Comparison of ENCODE assay signal across 13 cellular contexts in the genomic region with DNA sequence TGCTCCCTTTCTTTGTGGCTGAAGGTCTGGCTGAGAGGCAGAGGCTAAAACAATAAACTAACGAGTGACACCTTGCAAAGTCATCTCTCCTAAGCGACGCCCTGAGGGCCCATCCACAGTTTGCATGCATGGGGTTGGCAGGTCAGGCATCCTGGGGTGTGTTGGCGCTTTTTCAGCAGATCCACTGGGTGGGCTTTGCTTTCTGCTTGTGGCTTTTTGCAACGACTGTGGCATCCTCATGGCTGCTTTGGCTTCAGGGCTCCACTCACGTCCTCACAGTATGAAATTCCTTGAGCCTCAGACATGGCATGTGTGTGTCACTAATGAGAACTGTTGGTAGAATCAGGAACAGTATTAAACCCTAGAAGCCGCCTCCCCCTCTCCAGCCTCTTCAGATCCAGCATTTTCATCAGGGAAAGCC.
DNase-seq lines count a peak whose midpoint lies in the region; ATAC-seq, FAIRE-seq and TF ChIP-seq lines count a peak whose summit lies in the region.
"Had no signal": no experiment of that assay in that cellular context is flagged by ENCODE, and none has a peak within 500 bp of the region (broad histone marks: within the 10 kb centered on the region; RNA-seq: fewer than 3 reads in every experiment).

No MANE protein-coding gene starts in this region.

- H3K4me3 ChIP-seq in IMR-90 (ENCODE audit: insufficient read depth, low read depth, low read length) = no peak overlapping the region
- H3K4me3 ChIP-seq: gastrocnemius medialis had no signal

- TF ChIP-seq CTCF in IMR-90 (conservative IDR thresholded peaks at IDR 0.05; ENCODE audit: low read depth, low read length) = no peak
- no peak for TF ChIP-seq CTCF in chondrocyte (IDR thresholded peaks at IDR 0.05)
- no peak for TF ChIP-seq CTCF in osteocyte (IDR thresholded peaks at IDR 0.05)

- no peak overlapping the region for H4K5ac ChIP-seq in IMR-90 (ENCODE audit: low read depth, low read length)

- H3K27me3 ChIP-seq in IMR-90 (ENCODE audit: control insufficient read depth, insufficient read depth, low read length) = no peaks in the 10 kb centered on the region

- H3K9me3 ChIP-seq in IMR-90 (ENCODE audit: control insufficient read depth, insufficient read depth, low read length) = no peaks in the 10 kb centered on the region
- H3K9me3 ChIP-seq: gastrocnemius medialis had no signal

- H3K23ac ChIP-seq in IMR-90 (ENCODE audit: low read depth, low read length) = peak overlapping the region; percentile 66

- peak overlapping the region; percentile 79 for H3K56ac ChIP-seq in IMR-90 (ENCODE audit: extremely low read depth, insufficient read depth, low read length)

- H2BK15ac ChIP-seq in IMR-90 (ENCODE audit: low read depth, low read length) = no peak overlapping the region

- no peak for TF ChIP-seq POLR2A in IMR-90 (IDR thresholded peaks at IDR 0.05; ENCODE audit: low read depth, low read length)

- H2AK5ac ChIP-seq in IMR-90 (ENCODE audit: low read depth, low read length) = peak overlapping the region; percentile 59

- no TSS peak for BruUV-seq in IMR-90 (replicated peaks; lab: Mats Ljungman, UMichigan)

- dilution Hi-C loops in IMR-90 (cut with HindIII; ENCODE audit: low sequenced_read_pairs, unreplicated experiment) = no loop called here

- peaks cover 9 to 86% of the 10 kb centered on the region in 2 experiments; a peak in 3 of 4 replicates for H3K79me1 ChIP-seq in IMR-90 (ENCODE audit: low read depth in 1 of 2, low read length in 2 of 2)

- peaks cover 63% of the 10 kb centered on the region for H3K9me1 ChIP-seq in IMR-90 (ENCODE audit: insufficient read depth, low read length)

- H3K4me2 ChIP-seq in IMR-90 (ENCODE audit: low read depth, low read length) = 0 out of 2 replicates have a peak overlapping the region, but pooled peaks have one; percentile 2

- no peak overlapping the region; the same call in 1 of the 2 replicates for H3K18ac ChIP-seq in IMR-90 (ENCODE audit: low read depth, low read length)

- H3K36me3 ChIP-seq in IMR-90 (ENCODE audit: control insufficient read depth, insufficient read depth, low read length) = peaks cover 2% of the 10 kb centered on the region
- H3K36me3 ChIP-seq: gastrocnemius medialis had no signal

- H3K9me3 Mint-ChIP-seq in chondrocyte (ENCODE audit: low read depth) (no peaks in the 10 kb centered on the region), osteocyte (ENCODE audit: unreplicated experiment) (no peaks in the 10 kb centered on the region)
- H3K9me3 Mint-ChIP-seq: activated T-helper 1 cell treated with anti-CD3 and anti-CD28 coated beads, Interleukin-12 subunit alpha, Interleukin-12 subunit beta, Interleukin-2, Interleukin-4 antibody, amounts not matched to agents 30 ng/mL and 10 ng/mL and 1 ng/mL, durations not matched to agents 14 hours and 24 hours and 36 hours; T-helper 2 cell treated with Interferon-gamma antibody and Interleukin-4, amounts not matched to agents 5 μg/mL and 100 μg/mL, for 36 hours had no signal

- H3K9ac ChIP-seq in IMR-90 (ENCODE audit: low read depth, low read length) = peak overlapping the region; percentile 47; the same call in 1 of the 2 replicates

- H3K27ac ChIP-seq in IMR-90 (ENCODE audit: insufficient read depth, low read length) = peak overlapping the region; percentile 31
- H3K27ac ChIP-seq: gastrocnemius medialis had no signal

- peak overlapping the region; percentile 96 for H3K4ac ChIP-seq in IMR-90 (ENCODE audit: low read depth, low read length)

- H4K91ac ChIP-seq in IMR-90 (ENCODE audit: insufficient read depth, low read depth, low read length) = peak overlapping the region; percentile 80

- peak overlapping the region; percentile 89 for H2BK5ac ChIP-seq in IMR-90 (ENCODE audit: low read depth, low read length, poor library complexity, severe bottlenecking)

- CTCF ChIA-PET in IMR-90 (lab: Yijun Ruan, JAX) = no interaction called here

- peak; percentile 19 for ATAC-seq in IMR-90 (ENCODE audit: low read depth)
- ATAC-seq in HG02763 (IDR thresholded peaks at IDR 0.05; ENCODE audit: unreplicated experiment) = no peak
- no peak for ATAC-seq in HG02588 (IDR thresholded peaks at IDR 0.05; ENCODE audit: unreplicated experiment)
- ATAC-seq: gastrocnemius medialis had no signal

- DNase-seq in EL (peak; percentile 99), IMR-90 (peak; percentile 69), chondrocyte (ENCODE audit: low spot score) (peak; percentile 37), osteocyte (ENCODE audit: extremely low spot score, unreplicated experiment) (no peak), frontal cortex (ENCODE audit: low spot score in 2 of 2) (no peak), NCI-H82 (lab: John Stamatoyannopoulos, UW) (no peak)
- DNase-seq: effector CD4-positive, alpha-beta T cell; gastrocnemius medialis; NCI-H1417 treated with DMSO at 0.1 percent for 48 hours had no signal

- peak overlapping the region; percentile 69 for H3K14ac ChIP-seq in IMR-90 (replicated peaks; ENCODE audit: low read depth, low read length)

- POLR2A ChIA-PET in IMR-90 (lab: Charles Lee; ENCODE audit: unreplicated experiment) = interaction anchor here (1.0 kb wide), 1 partner anchor 35 kb away, joined by 4 read pairs; no protein-coding TSS in a partner anchor

- peaks cover 79% of the 10 kb centered on the region for H3K4me1 Mint-ChIP-seq in chondrocyte (ENCODE audit: low read depth)
- H3K4me1 Mint-ChIP-seq in osteocyte (ENCODE audit: unreplicated experiment) = peaks cover 73% of the 10 kb centered on the region

- H3K27me3 Mint-ChIP-seq in chondrocyte (ENCODE audit: low read depth) (no peaks in the 10 kb centered on the region), osteocyte (ENCODE audit: unreplicated experiment) (no peaks in the 10 kb centered on the region)

- H2AFZ ChIP-seq in IMR-90 (replicated peaks; ENCODE audit: low read length, poor library complexity) = peak overlapping the region; percentile 36

- peaks cover 62% of the 10 kb centered on the region for H3K4me1 ChIP-seq in IMR-90 (ENCODE audit: control insufficient read depth, insufficient read depth, low read length)

- peak overlapping the region; percentile 93 for H2BK120ac ChIP-seq in IMR-90 (ENCODE audit: low read depth, low read length)

- intact Hi-C loops in IMR-90 (cut with micrococcal nuclease) = no loop called here

- H3K4me3 Mint-ChIP-seq in chondrocyte (ENCODE audit: unreplicated experiment) (no peak overlapping the region), osteocyte (ENCODE audit: unreplicated experiment) (no peak overlapping the region)
- H3K4me3 Mint-ChIP-seq: activated T-helper 1 cell treated with anti-CD3 and anti-CD28 coated beads, Interleukin-12 subunit alpha, Interleukin-12 subunit beta, Interleukin-2, Interleukin-4 antibody, amounts not matched to agents 30 ng/mL and 10 ng/mL and 1 ng/mL, durations not matched to agents 14 hours and 24 hours and 36 hours; T-helper 2 cell treated with Interferon-gamma antibody and Interleukin-4, amounts not matched to agents 5 μg/mL and 100 μg/mL, for 36 hours had no signal

- peak overlapping the region; percentile 76 to 83; a peak in 3 of 4 replicates for H4K8ac ChIP-seq in IMR-90 (ENCODE audit: low read depth in 2 of 2, low read length in 2 of 2)

- H3K36me3 Mint-ChIP-seq in chondrocyte (ENCODE audit: low read depth) (peaks cover 2% of the 10 kb centered on the region), osteocyte (ENCODE audit: unreplicated experiment) (peaks cover 2% of the 10 kb centered on the region)

- H4K20me1 ChIP-seq in IMR-90 (ENCODE audit: insufficient read depth, low read length) = peaks cover 85% of the 10 kb centered on the region

- H3K27ac Mint-ChIP-seq in chondrocyte (ENCODE audit: unreplicated experiment) = peak overlapping the region; percentile 74
- H3K27ac Mint-ChIP-seq in osteocyte (ENCODE audit: unreplicated experiment) = peak overlapping the region; percentile 70
- H3K27ac Mint-ChIP-seq: activated T-helper 1 cell treated with anti-CD3 and anti-CD28 coated beads, Interleukin-12 subunit alpha, Interleukin-12 subunit beta, Interleukin-2, Interleukin-4 antibody, amounts not matched to agents 30 ng/mL and 10 ng/mL and 1 ng/mL, durations not matched to agents 14 hours and 24 hours and 36 hours; T-helper 2 cell treated with Interferon-gamma antibody and Interleukin-4, amounts not matched to agents 5 μg/mL and 100 μg/mL, for 36 hours had no signal

- no peak for TF ChIP-seq RAD21 in IMR-90 (IDR thresholded peaks at IDR 0.05; ENCODE audit: low read length)

- in situ Hi-C loops in IMR-90 (cut with MboI; ENCODE audit: low sequenced_read_pairs) = no loop called here

- peak overlapping the region; percentile 72; the same call in 1 of the 2 replicates for H2BK20ac ChIP-seq in IMR-90 (ENCODE audit: low read depth, low read length)

- FAIRE-seq in frontal cortex (lab: Jason Lieb, UNC) = no peak

- H2AK9ac ChIP-seq in IMR-90 (replicated peaks; ENCODE audit: low read depth, low read length, poor library complexity) = no peak overlapping the region

- WGBS in IMR-90 (ENCODE audit: extremely low coverage in 2 of 2, insufficient read length in 1 of 2), 2 experiments = 0% methylated on average over 1 of the region's 7 CpGs; no CpG with 5 or more reads in 1 of the 2 experiments

TF ChIP-seq in IMR-90, 13 proteins besides CTCF, POLR2A, EP300 and RAD21 (continues in another document):
- TF ChIP-seq BHLHE40 (IDR thresholded peaks at IDR 0.05; ENCODE audit: low read depth, low read length) = peak; percentile 37; the same call in 1 of the 2 replicates
- peak; percentile 40; the same call in 1 of the 2 replicates for TF ChIP-seq MXI1 (IDR thresholded peaks at IDR 0.05; ENCODE audit: borderline replicate concordance, low read depth, low read length)
- TF ChIP-seq NFE2L2 (IDR thresholded peaks at IDR 0.05; ENCODE audit: low read depth, low read length) = no peak
- TF ChIP-seq CEBPB (IDR thresholded peaks at IDR 0.05; ENCODE audit: low read depth, low read length) = peak; percentile 19; the same call in 1 of the 2 replicates
- no peak for TF ChIP-seq SMC3 (IDR thresholded peaks at IDR 0.05; ENCODE audit: low read depth, low read length)
- TF ChIP-seq MAFK (IDR thresholded peaks at IDR 0.05; ENCODE audit: low read depth, low read length) = peak; percentile 33; the same call in 1 of the 2 replicates
- TF ChIP-seq MAZ (IDR thresholded peaks at IDR 0.05; ENCODE audit: borderline replicate concordance, low read depth, low read length) = no peak
- no peak for TF ChIP-seq USF2 (IDR thresholded peaks at IDR 0.05; ENCODE audit: low read depth, low read length)
- no peak for TF ChIP-seq CHD1 (IDR thresholded peaks at IDR 0.05; ENCODE audit: low read depth, low read length)
- TF ChIP-seq RCOR1 (IDR thresholded peaks at IDR 0.05; ENCODE audit: insufficient replicate concordance, low read length) = no peak

Comparison
In these comparisons a context has a peak if more than half of its experiments do, and no peak if none do; other contexts are left out.
1. DNase-seq: peak in EL (single experiment), IMR-90 (single experiment) and chondrocyte (single experiment); none in osteocyte (single experiment), frontal cortex (0 of 2) and NCI-H82 (single experiment).